ENCODE assay signal across 11 cellular contexts in genomic region chr6:108580645-108581044, GRCh38. TPM values are rescaled to one million over a fixed set of nuclear protein-coding genes. Genes with fewer than 3 reads are reported as not detected.
DNase-seq lines count a peak whose midpoint lies in the region; ATAC-seq and TF ChIP-seq lines count a peak whose summit lies in the region.
"Had no signal": no experiment of that assay in that cellular context is flagged by ENCODE, and none has a peak within 500 bp of the region (broad histone marks: within the 10 kb centered on the region; RNA-seq: fewer than 3 reads in every experiment).

No MANE protein-coding gene starts in this region.

- in situ Hi-C loops in astrocyte of the cerebellum (cut with HindIII; ENCODE audit: low sequenced_read_pairs) = no loop called here

- H3K4me1 ChIP-seq in HCT116 (ENCODE audit: control insufficient read depth in 1 of 2, insufficient read depth in 2 of 2, low read length in 2 of 2) (peaks cover 12 to 27% of the 10 kb centered on the region in 2 experiments), left lung (peaks cover 48 to 94% of the 10 kb centered on the region in 2 donors), stomach (peaks cover 81 to 100% (median 90%) of the 10 kb centered on the region in 4 donors)

- TF ChIP-seq CTCF in HCT116 (IDR thresholded peaks at IDR 0.05 in 2 of 3, conservative IDR thresholded peaks at IDR 0.05 in 1 of 3; ENCODE audit: borderline replicate concordance in 1 of 3, insufficient read depth in 1 of 3, low read depth in 2 of 3, low read length in 2 of 3) = no peak
- no peak for TF ChIP-seq CTCF in astrocyte of the cerebellum (IDR thresholded peaks at IDR 0.05; ENCODE audit: low read depth, low read length, missing control alignments)
- TF ChIP-seq CTCF in left lung (IDR thresholded peaks at IDR 0.05) = no peak
- TF ChIP-seq CTCF in stomach (IDR thresholded peaks at IDR 0.05) = no peak

- H3K27ac ChIP-seq in HCT116 (ENCODE audit: low read depth, low read length) = no peak overlapping the region
- peak overlapping the region; percentile 55 to 77 for H3K27ac ChIP-seq in left lung
- H3K27ac ChIP-seq in stomach = peak overlapping the region; percentile 55 to 79 (median 72)

- no TSS peak for BruUV-seq in HCT116 (replicated peaks; lab: Mats Ljungman, UMichigan)

- no peak overlapping the region for H3K9ac ChIP-seq in HCT116 (ENCODE audit: low read length)

- H3K79me2 ChIP-seq in HCT116 (ENCODE audit: insufficient read depth, low read length) = peaks cover 96% of the 10 kb centered on the region

- no peak for TF ChIP-seq EP300 in stomach (IDR thresholded peaks at IDR 0.05)

- no peak overlapping the region for H2AFZ ChIP-seq in HCT116 (ENCODE audit: low read depth, low read length, poor library complexity, severe bottlenecking)

- H4K20me1 ChIP-seq in HCT116 (ENCODE audit: insufficient read depth) = peaks cover 21% of the 10 kb centered on the region; the same call in 1 of the 2 replicates

- DNase-seq in HCT116 (ENCODE audit: low read depth, low spot score) (no peak), astrocyte of the cerebellum (ENCODE audit: low read depth) (no peak), left lung (no peak), stomach (no peak), AG08396 (ENCODE audit: low spot score) (no peak), HuH-7.5 (ENCODE audit: low spot score) (no peak)
- no peak for DNase-seq in activated CD4-positive, alpha-beta T cell treated with anti-CD3 and anti-CD28 coated beads for 48 hours
- DNase-seq: activated CD4-positive, CD25-positive, alpha-beta regulatory T cell; foreskin melanocyte; NK-92 treated with Interleukin-12 subunit alpha and Interleukin-12 subunit beta, amount 100 ng/mL, for 24 hours had no signal

- H3K9me3 ChIP-seq in HCT116 (ENCODE audit: control insufficient read depth in 1 of 2, insufficient read depth in 1 of 2, low read depth in 1 of 2, low read length in 2 of 2) (no peaks in the 10 kb centered on the region), left lung (no peaks in the 10 kb centered on the region), stomach (no peaks in the 10 kb centered on the region)

- H3K9me2 ChIP-seq in HCT116 (ENCODE audit: insufficient read depth) = no peaks in the 10 kb centered on the region

- ATAC-seq in HCT116 (no peak), left lung (peak; percentile 14), HG03565 (IDR thresholded peaks at IDR 0.05; ENCODE audit: unreplicated experiment) (no peak)

- POLR2A ChIA-PET in HCT116 (lab: Charles Lee) = no interaction called here

- TF ChIP-seq RAD21 in HCT116 (IDR thresholded peaks at IDR 0.05; ENCODE audit: low read depth) = no peak

- H3K4me2 ChIP-seq in HCT116 (ENCODE audit: low read length) = 0 out of 2 replicates have a peak overlapping the region, but pooled peaks have one; percentile 12

- no peaks in the 10 kb centered on the region for H3K27me3 ChIP-seq in HCT116 (ENCODE audit: insufficient read depth, low read length)
- H3K27me3 ChIP-seq in left lung = no peaks in the 10 kb centered on the region
- H3K27me3 ChIP-seq in stomach = no peaks in the 10 kb centered on the region

- no peaks in the 10 kb centered on the region; a peak in 1 of 4 replicates for H3K36me3 ChIP-seq in HCT116 (ENCODE audit: control insufficient read depth in 1 of 2, insufficient read depth in 2 of 2, low read length in 2 of 2)
- H3K36me3 ChIP-seq in left lung = peaks cover 0 to 5% of the 10 kb centered on the region in 2 donors
- peaks cover 0 to 24% (median 14%) of the 10 kb centered on the region in 4 donors for H3K36me3 ChIP-seq in stomach

- 77 to 97% (median 91%) methylated on average over 2 of the region's 2 CpGs for WGBS in stomach, 5 donors

- intact Hi-C loops in HCT116 (cut with micrococcal nuclease) (no loop called here), left lung (cut with DNase I) (no loop called here), stomach (cut with DNase I; ENCODE audit: low total_unique reads) (no loop called here)

- RAD21 ChIA-PET in HCT116 (lab: Charles Lee; ENCODE audit: low non-redundant PET in 1 of 2, low total read pairs in 2 of 2, uncharacterized antibody in 2 of 2, unreplicated experiment in 2 of 2) = no interaction called here

- TF ChIP-seq POLR2A in HCT116 (IDR thresholded peaks at IDR 0.05; ENCODE audit: borderline replicate concordance, extremely low read depth, insufficient read depth, insufficient read length) (no peak), stomach (IDR thresholded peaks at IDR 0.05) (no peak)

- no peak overlapping the region for H3K4me3 ChIP-seq in HCT116 (replicated peaks in 1 of 2; ENCODE audit: low read depth in 1 of 2, low read length in 2 of 2)
- peak overlapping the region; percentile 8 for H3K4me3 ChIP-seq in astrocyte of the cerebellum (ENCODE audit: low read depth, low read length)
- no peak overlapping the region for H3K4me3 ChIP-seq in left lung
- no peak overlapping the region for H3K4me3 ChIP-seq in stomach

- CTCF ChIA-PET in HCT116 (lab: Charles Lee) = no interaction called here

TF ChIP-seq in HCT116, 20 proteins besides CTCF, POLR2A, EP300 and RAD21:
- TF ChIP-seq EZH2 (IDR thresholded peaks at IDR 0.05) (no peak), JUND (IDR thresholded peaks at IDR 0.05) (no peak), SRF (IDR thresholded peaks at IDR 0.05; ENCODE audit: low read depth) (no peak)

RNA-seq across cellular contexts. Expression of gene FOXO3, which starts 19.9 kb away (rescaled TPM):
- total RNA-seq in HCT116 (2021; ENCODE audit: unreplicated experiment) (40.0 TPM), left lung (10 to 100 TPM; 50.0 to 53.9 TPM), stomach (10 to 100 TPM; 33.3 to 89.8 (median 78.6) TPM)
- 20.9 and 25.9 TPM in 2 replicates for polyA plus RNA-seq in HCT116 (2012)
- 10 to 100 TPM; 13.0 to 21.2 (median 14.4) TPM for polyA plus RNA-seq in stomach
